ENCODE assay signal across 29 cellular contexts in the genomic region with DNA sequence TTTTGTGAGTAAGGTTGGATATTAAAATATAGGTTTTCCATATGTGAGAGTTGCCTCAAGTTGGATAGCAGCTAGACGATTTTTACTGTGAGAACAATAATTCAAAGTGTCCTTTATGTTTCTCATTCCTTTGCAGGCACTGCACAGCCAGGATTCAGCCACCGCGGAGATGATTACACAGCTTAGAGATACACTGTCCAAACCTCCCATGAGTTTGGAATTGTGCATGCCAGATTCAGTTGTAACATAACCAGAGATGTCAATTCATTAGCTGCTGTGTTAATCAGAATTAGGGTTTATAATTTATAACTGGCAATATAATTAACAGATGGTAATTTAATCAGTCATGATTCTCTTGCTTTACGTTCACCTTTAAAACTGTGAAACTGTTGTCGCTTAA.
"Had no signal": no experiment of that assay in that cellular context is flagged by ENCODE, and none has a peak within 500 bp of the region (broad histone marks: within the 10 kb centered on the region; RNA-seq: fewer than 3 reads in every experiment).

No MANE protein-coding gene starts in this region.

- H3K27ac Mint-ChIP-seq: naive thymus-derived CD8-positive, alpha-beta T cell; natural killer cell treated with Interleukin-12 subunit alpha and Interleukin-12 subunit beta and Interleukin-15 and Interleukin-18, amount 100 ng/mL, for 72 hours; nephron progenitor cell; neural progenitor cell; progenitor cell of endocrine pancreas; stimulated activated memory B cell treated with anti-CD40 and anti-IgM and Interleukin-4, amounts not matched to agents 10 μg/mL and 1 μg/mL and 100 μg/mL, for 72 hours; stimulated activated naive CD8-positive, alpha-beta T cell treated with anti-CD3 and anti-CD28 coated beads, Interleukin-15, amount 100 ng/mL, for 72 hours; type B pancreatic cell had no signal

- H3K9me3 ChIP-seq: ovary, psoas muscle, right lobe of liver, suprapubic skin, testis, tibial artery, transverse colon, upper lobe of right lung, uterus had no signal

- H3K4me3 ChIP-seq: neural progenitor cell, ovary, psoas muscle, right lobe of liver, sigmoid colon, suprapubic skin, testis, tibial artery, transverse colon, upper lobe of right lung, uterus had no signal

- H3K27me3 Mint-ChIP-seq: natural killer cell treated with Interleukin-12 subunit alpha and Interleukin-12 subunit beta and Interleukin-15 and Interleukin-18, amount 100 ng/mL, for 72 hours; stimulated activated memory B cell treated with anti-CD40 and anti-IgM and Interleukin-4, amounts not matched to agents 10 μg/mL and 1 μg/mL and 100 μg/mL, for 72 hours; stimulated activated naive CD8-positive, alpha-beta T cell treated with anti-CD3 and anti-CD28 coated beads, Interleukin-15, amount 100 ng/mL, for 72 hours; type B pancreatic cell had no signal

- H3K4me1 ChIP-seq: neural progenitor cell, parathyroid adenoma, psoas muscle, right lobe of liver, sigmoid colon, suprapubic skin, testis, tibial artery, transverse colon, upper lobe of right lung, uterus had no signal

- H3K4me3 Mint-ChIP-seq: naive thymus-derived CD8-positive, alpha-beta T cell; natural killer cell treated with Interleukin-12 subunit alpha and Interleukin-12 subunit beta and Interleukin-15 and Interleukin-18, amount 100 ng/mL, for 72 hours; nephron progenitor cell; neural progenitor cell; stimulated activated memory B cell treated with anti-CD40 and anti-IgM and Interleukin-4, amounts not matched to agents 10 μg/mL and 1 μg/mL and 100 μg/mL, for 72 hours; stimulated activated naive CD8-positive, alpha-beta T cell treated with anti-CD3 and anti-CD28 coated beads, Interleukin-15, amount 100 ng/mL, for 72 hours; type B pancreatic cell had no signal

- H3K9me3 Mint-ChIP-seq: nephron progenitor cell, type B pancreatic cell had no signal

- DNase-seq: naive thymus-derived CD8-positive, alpha-beta T cell; nephron progenitor cell; occipital lobe; ovary; psoas muscle; right cardiac atrium; right lobe of liver; sigmoid colon; small intestine; stimulated activated CD4-positive, alpha-beta T cell treated with anti-CD3 and anti-CD28 coated beads, Interleukin-15, amount 100 ng/mL, for 24 hours; stimulated activated CD4-positive, alpha-beta T cell treated with anti-CD3 and anti-CD28 coated beads, Interleukin-2, amount 100 ng/mL, for 24 hours; stimulated activated CD4-positive, alpha-beta T cell treated with anti-CD3 and anti-CD28 coated beads, Interleukin-2, amount 100 ng/mL, for 48 hours; stimulated activated CD4-positive, alpha-beta T cell treated with anti-CD3 and anti-CD28 coated beads, Interleukin-4, amount 100 ng/mL, for 24 hours; stimulated activated CD8-positive, alpha-beta memory T cell treated with anti-CD3 and anti-CD28 coated beads, Interleukin-4, amount 100 ng/mL, for 48 hours; stimulated activated naive CD4-positive, alpha-beta T cell; stimulated activated naive CD8-positive, alpha-beta T cell treated with anti-CD3 and anti-CD28 coated beads, Interleukin-15, amount 100 ng/mL, for 72 hours; stimulated activated naive CD8-positive, alpha-beta T cell treated with anti-CD3 and anti-CD28 coated beads, Interleukin-15, Interleukin-2, amounts not matched to agents 100 U/mL and 50 U/mL, for 24 hours; testis; tibial artery; transverse colon; upper lobe of right lung; uterus had no signal

- H3K4me2 ChIP-seq: neural progenitor cell had no signal

- H3K36me3 Mint-ChIP-seq: naive thymus-derived CD8-positive, alpha-beta T cell; neural progenitor cell; stimulated activated memory B cell treated with anti-CD40 and anti-IgM and Interleukin-4, amounts not matched to agents 10 μg/mL and 1 μg/mL and 100 μg/mL, for 72 hours; type B pancreatic cell had no signal

- H2AFZ ChIP-seq: neural progenitor cell, parathyroid adenoma had no signal

- H3K9ac ChIP-seq: neural progenitor cell, parathyroid adenoma had no signal

- H3K36me3 ChIP-seq: neural progenitor cell, ovary, right lobe of liver, sigmoid colon, suprapubic skin, tibial artery, transverse colon, upper lobe of right lung, uterus had no signal

- H3K27ac ChIP-seq: neural progenitor cell, ovary, parathyroid adenoma, psoas muscle, right lobe of liver, sigmoid colon, suprapubic skin, testis, tibial artery, transverse colon, upper lobe of right lung, uterus had no signal

- H3K27me3 ChIP-seq: neural progenitor cell, ovary, right lobe of liver, sigmoid colon, suprapubic skin, testis, tibial artery, transverse colon, upper lobe of right lung, uterus had no signal

- H3K4me1 Mint-ChIP-seq: naive thymus-derived CD8-positive, alpha-beta T cell; nephron progenitor cell; stimulated activated memory B cell treated with anti-CD40 and anti-IgM and Interleukin-4, amounts not matched to agents 10 μg/mL and 1 μg/mL and 100 μg/mL, for 72 hours; stimulated activated naive CD8-positive, alpha-beta T cell treated with anti-CD3 and anti-CD28 coated beads, Interleukin-15, amount 100 ng/mL, for 72 hours had no signal

- ATAC-seq: naive thymus-derived CD8-positive, alpha-beta T cell; natural killer cell treated with Interleukin-12 subunit alpha and Interleukin-12 subunit beta and Interleukin-15 and Interleukin-18, amount 100 ng/mL, for 72 hours; psoas muscle; right lobe of liver; stimulated activated memory B cell treated with anti-CD40 and anti-IgM and Interleukin-4, amounts not matched to agents 10 μg/mL and 1 μg/mL and 100 μg/mL, for 72 hours; stimulated activated naive CD8-positive, alpha-beta T cell treated with anti-CD3 and anti-CD28 coated beads, Interleukin-15, amount 100 ng/mL, for 72 hours; stimulated activated naive CD8-positive, alpha-beta T cell treated with anti-CD3 and anti-CD28 coated beads, Interleukin-15, Interleukin-2, amounts not matched to agents 100 U/mL and 50 U/mL, for 24 hours; upper lobe of right lung had no signal
